In the genomic region with DNA sequence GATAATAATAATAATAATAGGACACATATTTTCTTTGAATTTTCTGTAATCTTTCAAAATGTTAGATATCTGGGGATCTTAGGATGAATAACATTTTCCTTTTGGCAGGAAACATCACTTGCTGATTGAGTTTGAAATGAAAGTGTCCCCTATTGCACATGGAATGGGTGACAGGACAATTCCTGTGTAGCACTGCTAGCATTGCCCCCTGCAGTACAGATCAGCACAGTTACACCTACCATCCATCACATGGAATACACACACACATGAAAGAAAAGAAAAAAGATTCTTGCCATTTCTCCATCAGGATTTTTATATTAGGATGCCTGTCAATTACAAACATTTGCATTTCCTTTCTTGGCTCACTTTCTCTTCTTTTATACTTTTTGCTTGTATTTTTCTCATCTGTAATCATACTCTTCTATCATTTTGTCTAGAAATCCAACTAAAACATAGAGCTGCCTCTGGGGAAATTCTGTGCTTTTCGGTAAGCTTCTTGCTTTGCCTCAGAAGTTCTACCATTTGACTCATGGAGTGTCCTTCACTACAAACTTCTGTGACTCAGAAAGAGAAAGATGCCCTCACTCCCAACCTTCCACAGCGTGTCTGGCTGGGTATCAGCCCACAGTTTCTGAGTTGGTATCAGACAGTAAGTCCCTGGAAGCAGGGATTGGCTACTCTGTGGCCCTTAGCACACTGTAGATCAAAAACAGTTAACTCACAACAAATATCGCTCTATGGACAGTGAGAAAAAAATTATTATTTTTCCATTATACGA, we compare ENCODE assay signal across 11 cellular contexts.
DNase-seq lines count a peak whose midpoint lies in the region; ATAC-seq lines count a peak whose summit lies in the region.
"Had no signal": no experiment of that assay in that cellular context is flagged by ENCODE, and none has a peak within 500 bp of the region (broad histone marks: within the 10 kb centered on the region; RNA-seq: fewer than 3 reads in every experiment).

No MANE protein-coding gene starts in this region.

- no peaks in the 10 kb centered on the region for H3K36me3 Mint-ChIP-seq in activated naive CD8-positive, alpha-beta T cell treated with anti-CD3 and anti-CD28 coated beads, Interleukin-2, amount 50 U/mL, for 24 hours (ENCODE audit: low read depth)
- no peaks in the 10 kb centered on the region for H3K36me3 Mint-ChIP-seq in activated naive CD8-positive, alpha-beta T cell treated with anti-CD3 and anti-CD28 coated beads for 36 hours
- H3K36me3 Mint-ChIP-seq in activated T-cell treated with anti-CD3 and anti-CD28 coated beads, Interleukin-2, amount 50 U/mL, for 72 hours (ENCODE audit: insufficient read depth in 2 of 2), result peaks cover 3 to 4% of the 10 kb centered on the region in 2 donors
- no peaks in the 10 kb centered on the region for H3K36me3 Mint-ChIP-seq in stimulated activated naive CD8-positive, alpha-beta T cell treated with anti-CD3 and anti-CD28 coated beads, Interleukin-15, Interleukin-2, amounts not matched to agents 100 ng/mL and 50 ng/mL, for 24 hours (ENCODE audit: low read depth)

- peaks cover 2% of the 10 kb centered on the region for H3K27me3 Mint-ChIP-seq in activated naive CD8-positive, alpha-beta T cell treated with anti-CD3 and anti-CD28 coated beads, Interleukin-2, amount 50 U/mL, for 24 hours
- peaks cover 4% of the 10 kb centered on the region for H3K27me3 Mint-ChIP-seq in activated naive CD8-positive, alpha-beta T cell treated with anti-CD3 and anti-CD28 coated beads for 36 hours
- H3K27me3 Mint-ChIP-seq in activated T-cell treated with anti-CD3 and anti-CD28 coated beads, Interleukin-2, amount 50 U/mL, for 72 hours (ENCODE audit: low read depth), result peaks cover 7% of the 10 kb centered on the region
- peaks cover 15% of the 10 kb centered on the region for H3K27me3 Mint-ChIP-seq in stimulated activated naive CD8-positive, alpha-beta T cell treated with anti-CD3 and anti-CD28 coated beads, Interleukin-15, Interleukin-2, amounts not matched to agents 100 ng/mL and 50 ng/mL, for 24 hours

- peak; percentile 87 for ATAC-seq in activated naive CD8-positive, alpha-beta T cell treated with anti-CD3 and anti-CD28 coated beads, Interleukin-2, amount 50 U/mL, for 24 hours
- ATAC-seq in HG02870 (IDR thresholded peaks at IDR 0.05; ENCODE audit: unreplicated experiment) (peak; percentile 75), HG02852 (IDR thresholded peaks at IDR 0.05; ENCODE audit: unreplicated experiment) (no peak)
- ATAC-seq in activated T-cell treated with anti-CD3 and anti-CD28 coated beads, Interleukin-2, amount 50 U/mL, for 72 hours (replicated peaks in 1 of 2), result peak; percentile 86 to 94
- ATAC-seq: Right ventricle myocardium inferior had no signal

- peaks cover 6% of the 10 kb centered on the region for H3K9me3 Mint-ChIP-seq in activated naive CD8-positive, alpha-beta T cell treated with anti-CD3 and anti-CD28 coated beads, Interleukin-2, amount 50 U/mL, for 24 hours
- peaks cover 3% of the 10 kb centered on the region for H3K9me3 Mint-ChIP-seq in activated naive CD8-positive, alpha-beta T cell treated with anti-CD3 and anti-CD28 coated beads for 36 hours
- peaks cover 0 to 3% of the 10 kb centered on the region in 2 donors for H3K9me3 Mint-ChIP-seq in activated T-cell treated with anti-CD3 and anti-CD28 coated beads, Interleukin-2, amount 50 U/mL, for 72 hours
- peaks cover 16% of the 10 kb centered on the region for H3K9me3 Mint-ChIP-seq in stimulated activated naive CD8-positive, alpha-beta T cell treated with anti-CD3 and anti-CD28 coated beads, Interleukin-15, Interleukin-2, amounts not matched to agents 100 ng/mL and 50 ng/mL, for 24 hours

- no peak overlapping the region for H3K4me3 Mint-ChIP-seq in activated naive CD8-positive, alpha-beta T cell treated with anti-CD3 and anti-CD28 coated beads, Interleukin-2, amount 50 U/mL, for 24 hours
- no peak overlapping the region for H3K4me3 Mint-ChIP-seq in activated naive CD8-positive, alpha-beta T cell treated with anti-CD3 and anti-CD28 coated beads for 36 hours
- H3K4me3 Mint-ChIP-seq in activated T-cell treated with anti-CD3 and anti-CD28 coated beads, Interleukin-2, amount 50 U/mL, for 72 hours, result peak overlapping the region in 1 of 2 donors; percentile 40
- no peak overlapping the region for H3K4me3 Mint-ChIP-seq in stimulated activated naive CD8-positive, alpha-beta T cell treated with anti-CD3 and anti-CD28 coated beads, Interleukin-15, Interleukin-2, amounts not matched to agents 100 ng/mL and 50 ng/mL, for 24 hours

- H3K4me1 Mint-ChIP-seq in activated naive CD8-positive, alpha-beta T cell treated with anti-CD3 and anti-CD28 coated beads, Interleukin-2, amount 50 U/mL, for 24 hours, result peaks cover 32% of the 10 kb centered on the region
- H3K4me1 Mint-ChIP-seq in activated naive CD8-positive, alpha-beta T cell treated with anti-CD3 and anti-CD28 coated beads for 36 hours, result peaks cover 18% of the 10 kb centered on the region
- H3K4me1 Mint-ChIP-seq in activated T-cell treated with anti-CD3 and anti-CD28 coated beads, Interleukin-2, amount 50 U/mL, for 72 hours (ENCODE audit: low read depth), result peaks cover 18% of the 10 kb centered on the region
- H3K4me1 Mint-ChIP-seq in stimulated activated naive CD8-positive, alpha-beta T cell treated with anti-CD3 and anti-CD28 coated beads, Interleukin-15, Interleukin-2, amounts not matched to agents 100 ng/mL and 50 ng/mL, for 24 hours (ENCODE audit: low read depth), result peaks cover 32% of the 10 kb centered on the region

- peak overlapping the region; percentile 43 for H3K27ac Mint-ChIP-seq in activated naive CD8-positive, alpha-beta T cell treated with anti-CD3 and anti-CD28 coated beads, Interleukin-2, amount 50 U/mL, for 24 hours
- H3K27ac Mint-ChIP-seq in activated naive CD8-positive, alpha-beta T cell treated with anti-CD3 and anti-CD28 coated beads for 36 hours, result no peak overlapping the region
- peak overlapping the region; percentile 90 for H3K27ac Mint-ChIP-seq in activated T-cell treated with anti-CD3 and anti-CD28 coated beads, Interleukin-2, amount 50 U/mL, for 72 hours
- H3K27ac Mint-ChIP-seq in stimulated activated naive CD8-positive, alpha-beta T cell treated with anti-CD3 and anti-CD28 coated beads, Interleukin-15, Interleukin-2, amounts not matched to agents 100 ng/mL and 50 ng/mL, for 24 hours, result peak overlapping the region; percentile 34

- DNase-seq in activated naive CD8-positive, alpha-beta T cell treated with anti-CD3 and anti-CD28 coated beads, Interleukin-2, amount 50 U/mL, for 24 hours, result no peak
- no peak for DNase-seq in activated naive CD8-positive, alpha-beta T cell treated with anti-CD3 and anti-CD28 coated beads for 36 hours
- peak; percentile 30 to 32 for DNase-seq in activated T-cell treated with anti-CD3 and anti-CD28 coated beads, Interleukin-2, amount 50 U/mL, for 72 hours
- DNase-seq in NCI-H1694 (lab: John Stamatoyannopoulos, UW) (no peak), NCI-H526 treated with DMSO at 0.1 percent for 48 hours (lab: John Stamatoyannopoulos, UW) (no peak)
- DNase-seq: NCI-H1436, posterior cingulate gyrus had no signal

Comparison
In these comparisons a context has a peak if more than half of its experiments do, and no peak if none do; other contexts are left out.
1. DNase-seq: peak in activated T-cell treated with anti-CD3 and anti-CD28 coated beads, Interleukin-2, amount 50 U/mL, for 72 hours (2 of 2); none in activated naive CD8-positive, alpha-beta T cell treated with anti-CD3 and anti-CD28 coated beads, Interleukin-2, amount 50 U/mL, for 24 hours (single experiment), activated naive CD8-positive, alpha-beta T cell treated with anti-CD3 and anti-CD28 coated beads for 36 hours (single experiment), NCI-H1694 (single experiment) and NCI-H526 treated with DMSO at 0.1 percent for 48 hours (single experiment).